ENCODE assay signal across 28 cellular contexts in genomic region chr18:9997711-9998110, GRCh38.
"Had no signal": no experiment of that assay in that cellular context is flagged by ENCODE, and none has a peak within 500 bp of the region (broad histone marks: within the 10 kb centered on the region; RNA-seq: fewer than 3 reads in every experiment).

No MANE protein-coding gene starts in this region.

- H3K27ac Mint-ChIP-seq: natural killer cell treated with Interleukin-12 subunit alpha and Interleukin-12 subunit beta and Interleukin-15 and Interleukin-18, amount 100 ng/mL, for 72 hours; nephron progenitor cell; progenitor cell of endocrine pancreas; stimulated activated effector memory CD8-positive, alpha-beta T cell treated with anti-CD3 and anti-CD28 coated beads, Interleukin-12 subunit alpha, Interleukin-12 subunit beta, amount 100 ng/mL, for 72 hours; stimulated activated naive B cell treated with anti-CD40 and anti-IgM and Interleukin-4, amounts not matched to agents 10 μg/mL and 1 μg/mL and 100 μg/mL, for 72 hours; stimulated activated naive CD8-positive, alpha-beta T cell treated with anti-CD3 and anti-CD28 coated beads, Interleukin-15, Interleukin-2, amounts not matched to agents 100 ng/mL and 50 ng/mL, for 24 hours had no signal

- H3K4me3 ChIP-seq: ovary, psoas muscle, right lobe of liver, sigmoid colon, stomach, thoracic aorta, thyroid gland, tibial nerve, upper lobe of left lung, vagina had no signal

- H3K4me1 Mint-ChIP-seq: stimulated activated effector memory CD8-positive, alpha-beta T cell treated with anti-CD3 and anti-CD28 coated beads, Interleukin-12 subunit alpha, Interleukin-12 subunit beta, amount 100 ng/mL, for 72 hours; stimulated activated naive B cell treated with anti-CD40 and anti-IgM and Interleukin-4, amounts not matched to agents 10 μg/mL and 1 μg/mL and 100 μg/mL, for 72 hours had no signal

- H3K9ac ChIP-seq: parathyroid adenoma had no signal

- H3K4me1 ChIP-seq: parathyroid adenoma, psoas muscle, right lobe of liver, thyroid gland had no signal

- H3K36me3 Mint-ChIP-seq: stimulated activated effector memory CD8-positive, alpha-beta T cell treated with anti-CD3 and anti-CD28 coated beads, Interleukin-12 subunit alpha, Interleukin-12 subunit beta, amount 100 ng/mL, for 72 hours had no signal

- H3K36me3 ChIP-seq: ovary, right lobe of liver, sigmoid colon, stomach, thoracic aorta, thyroid gland, tibial nerve, upper lobe of left lung, vagina had no signal

- H3K27me3 ChIP-seq: ovary, right lobe of liver, sigmoid colon, stomach, thyroid gland, tibial nerve, upper lobe of left lung, vagina had no signal

- H3K9me3 ChIP-seq: ovary, right lobe of liver, thyroid gland, vagina had no signal

- H3K27me3 Mint-ChIP-seq: progenitor cell of endocrine pancreas; stimulated activated naive B cell treated with anti-CD40 and anti-IgM and Interleukin-4, amounts not matched to agents 10 μg/mL and 1 μg/mL and 100 μg/mL, for 72 hours; stimulated activated naive CD8-positive, alpha-beta T cell treated with anti-CD3 and anti-CD28 coated beads, Interleukin-15, Interleukin-2, amounts not matched to agents 100 ng/mL and 50 ng/mL, for 24 hours had no signal

- DNase-seq: nephron progenitor cell; occipital lobe; ovary; posterior cingulate gyrus; psoas muscle; right cardiac atrium; right lobe of liver; sigmoid colon; small intestine; stimulated activated CD4-positive, alpha-beta T cell treated with anti-CD3 and anti-CD28 coated beads, Interleukin-15, amount 100 ng/mL, for 24 hours; stimulated activated CD4-positive, alpha-beta T cell treated with anti-CD3 and anti-CD28 coated beads, Interleukin-2, amount 100 ng/mL, for 24 hours; stimulated activated CD4-positive, alpha-beta T cell treated with anti-CD3 and anti-CD28 coated beads, Interleukin-2, amount 100 ng/mL, for 48 hours; stimulated activated CD4-positive, alpha-beta T cell treated with anti-CD3 and anti-CD28 coated beads, Interleukin-4, amount 100 ng/mL, for 24 hours; stimulated activated naive B cell treated with anti-CD40 and anti-IgM and Interleukin-4, amounts not matched to agents 10 μg/mL and 1 μg/mL and 100 μg/mL, for 72 hours; stimulated activated naive CD4-positive, alpha-beta T cell treated with Interleukin-2 at 50 U/mL for 16 hours; stomach; thyroid gland; trophoblast cell; upper lobe of left lung had no signal

- H3K27ac ChIP-seq: ovary, parathyroid adenoma, psoas muscle, right lobe of liver, sigmoid colon, stomach, thoracic aorta, thyroid gland, tibial nerve, upper lobe of left lung, vagina had no signal

- H3K4me3 Mint-ChIP-seq: natural killer cell treated with Interleukin-12 subunit alpha and Interleukin-12 subunit beta and Interleukin-15 and Interleukin-18, amount 100 ng/mL, for 72 hours; nephron progenitor cell; neural crest cell; stimulated activated effector memory CD8-positive, alpha-beta T cell treated with anti-CD3 and anti-CD28 coated beads, Interleukin-12 subunit alpha, Interleukin-12 subunit beta, amount 100 ng/mL, for 72 hours; stimulated activated naive B cell treated with anti-CD40 and anti-IgM and Interleukin-4, amounts not matched to agents 10 μg/mL and 1 μg/mL and 100 μg/mL, for 72 hours; stimulated activated naive CD8-positive, alpha-beta T cell treated with anti-CD3 and anti-CD28 coated beads, Interleukin-15, Interleukin-2, amounts not matched to agents 100 ng/mL and 50 ng/mL, for 24 hours had no signal
